21 cellular contexts compared by ENCODE assay signal in genomic region chr9:135893104-135893503, GRCh38. TPM values are rescaled to one million over a fixed set of nuclear protein-coding genes. Genes with fewer than 3 reads are reported as not detected.
DNase-seq lines count a peak whose midpoint lies in the region; ATAC-seq, FAIRE-seq and TF ChIP-seq lines count a peak whose summit lies in the region.
"Had no signal": no experiment of that assay in that cellular context is flagged by ENCODE, and none has a peak within 500 bp of the region (broad histone marks: within the 10 kb centered on the region; RNA-seq: fewer than 3 reads in every experiment).

No MANE protein-coding gene starts in this region.

- no peak overlapping the region for H3K4me3 Mint-ChIP-seq in activated naive CD8-positive, alpha-beta T cell
- no peak overlapping the region for H3K4me3 Mint-ChIP-seq in activated naive CD8-positive, alpha-beta T cell treated with anti-CD3 and anti-CD28 coated beads for 36 hours
- no peak overlapping the region for H3K4me3 Mint-ChIP-seq in GM23338
- H3K4me3 Mint-ChIP-seq in naive thymus-derived CD8-positive, alpha-beta T cell, result peak overlapping the region in 2 of 10 donors; percentile 26 to 44

- no peak for TF ChIP-seq EP300 in K562 (IDR thresholded peaks at IDR 0.05; ENCODE audit: low read length)

- H3K9me3 ChIP-seq in K562 (replicated peaks; ENCODE audit: control insufficient read depth, insufficient read depth, low read depth, low read length), result 0 out of 2 replicates have a peak, but pooled peaks cover 2% of the 10 kb centered on the region
- H3K9me3 ChIP-seq: Peyer's patch had no signal

- H3K4me3 ChIP-seq in GM23338, result no peak overlapping the region
- no peak overlapping the region for H3K4me3 ChIP-seq in K562
- H3K4me3 ChIP-seq: BLaER1 treated with 17β-estradiol and CSF1 and Interleukin-3, amounts not matched to agents 10 nM and 100 nM; Peyer's patch; SJSA1 had no signal

- peaks cover 7% of the 10 kb centered on the region for H3K36me3 Mint-ChIP-seq in activated naive CD8-positive, alpha-beta T cell
- H3K36me3 Mint-ChIP-seq in activated naive CD8-positive, alpha-beta T cell treated with anti-CD3 and anti-CD28 coated beads for 36 hours, result peaks cover 8% of the 10 kb centered on the region
- H3K36me3 Mint-ChIP-seq in GM23338 (ENCODE audit: low read depth), result peaks cover 13% of the 10 kb centered on the region
- H3K36me3 Mint-ChIP-seq in naive thymus-derived CD8-positive, alpha-beta T cell, result peaks cover 0 to 5% (median 4%) of the 10 kb centered on the region in 3 donors

- CTCF ChIA-PET in K562 (lab: Yijun Ruan, JAX; ENCODE audit: low intra/inter-chr PET ratio), result no interaction called here

- no peak overlapping the region for H2AFZ ChIP-seq in GM23338
- no peak overlapping the region for H2AFZ ChIP-seq in K562 (ENCODE audit: low read depth, low read length)

- H3K9me1 ChIP-seq in K562 (ENCODE audit: control insufficient read depth, insufficient read depth, low read length), result peaks cover 4% of the 10 kb centered on the region

- H3K9me2 ChIP-seq in GM23338 (ENCODE audit: insufficient read depth), result no peaks in the 10 kb centered on the region

- no peak for TF ChIP-seq CTCF in GM23338 (conservative IDR thresholded peaks at IDR 0.05; ENCODE audit: low read depth in 2 of 2)
- TF ChIP-seq CTCF in K562 (IDR thresholded peaks at IDR 0.05 in 2 of 3, conservative IDR thresholded peaks at IDR 0.05 in 1 of 3; ENCODE audit: insufficient read depth in 2 of 3, low read depth in 1 of 3, low read length in 3 of 3), result no peak

- H3K9me3 Mint-ChIP-seq in activated naive CD8-positive, alpha-beta T cell (ENCODE audit: low read depth), result no peaks in the 10 kb centered on the region
- peaks cover 10% of the 10 kb centered on the region for H3K9me3 Mint-ChIP-seq in activated naive CD8-positive, alpha-beta T cell treated with anti-CD3 and anti-CD28 coated beads for 36 hours
- no peaks in the 10 kb centered on the region for H3K9me3 Mint-ChIP-seq in GM23338
- H3K9me3 Mint-ChIP-seq in naive thymus-derived CD8-positive, alpha-beta T cell, result peaks cover 0 to 3% (median 0%) of the 10 kb centered on the region in 9 donors
- H3K9me3 Mint-ChIP-seq: IgD-negative memory B cell had no signal

- TF ChIP-seq POLR2A in K562 (conservative IDR thresholded peaks at IDR 0.05), result no peak

- no peak for FAIRE-seq in K562 (lab: Jason Lieb, UNC)

- H3K4me2 ChIP-seq in GM23338, result 0 out of 2 replicates have a peak overlapping the region, but pooled peaks have one; percentile 32
- no peak overlapping the region for H3K4me2 ChIP-seq in K562 (ENCODE audit: insufficient read depth, low read length)

- H3K79me2 ChIP-seq in GM23338 (replicated peaks; ENCODE audit: insufficient read depth), result peaks cover 100% of the 10 kb centered on the region
- H3K79me2 ChIP-seq in K562 (ENCODE audit: control insufficient read depth, insufficient read depth, low read length), result peaks cover 99% of the 10 kb centered on the region

- H4K20me1 ChIP-seq in GM23338 (replicated peaks; ENCODE audit: insufficient read depth) (peaks cover 85% of the 10 kb centered on the region), K562 (replicated peaks; ENCODE audit: control insufficient read depth, insufficient read depth, low read length) (peaks cover 36% of the 10 kb centered on the region)

- H3F3A ChIP-seq in GM23338 (replicated peaks; ENCODE audit: low read depth), result peaks cover 6% of the 10 kb centered on the region

- ATAC-seq in GM23338 (no peak), K562 (no peak), GM21825 (IDR thresholded peaks at IDR 0.05; ENCODE audit: unreplicated experiment) (no peak)
- ATAC-seq in naive thymus-derived CD8-positive, alpha-beta T cell, result no peak

- H3K27ac ChIP-seq in GM23338 (ENCODE audit: low read depth) (0 out of 2 replicates have a peak overlapping the region, but pooled peaks have one; percentile 57), K562 (ENCODE audit: extremely low read depth, low read depth, low read length) (no peak overlapping the region)
- H3K27ac ChIP-seq: BLaER1 treated with 17β-estradiol and CSF1 and Interleukin-3, amounts not matched to agents 10 nM and 100 nM; Peyer's patch; SJSA1 had no signal

- no peaks in the 10 kb centered on the region for H3K27me3 Mint-ChIP-seq in activated naive CD8-positive, alpha-beta T cell
- no peaks in the 10 kb centered on the region for H3K27me3 Mint-ChIP-seq in activated naive CD8-positive, alpha-beta T cell treated with anti-CD3 and anti-CD28 coated beads for 36 hours
- no peaks in the 10 kb centered on the region for H3K27me3 Mint-ChIP-seq in GM23338 (ENCODE audit: insufficient read depth, low read depth, poor library complexity)
- H3K27me3 Mint-ChIP-seq in naive thymus-derived CD8-positive, alpha-beta T cell, result no peaks in the 10 kb centered on the region
- H3K27me3 Mint-ChIP-seq: IgD-negative memory B cell had no signal

- 71% methylated on average over 1 of the region's 1 CpG for WGBS in K562 (ENCODE audit: insufficient coverage, low coverage, missing lambda C conversion rate)

- in situ Hi-C loops in K562 (cut with MboI), result no loop called here

- peak overlapping the region; percentile 42 for H3K27ac Mint-ChIP-seq in activated naive CD8-positive, alpha-beta T cell
- H3K27ac Mint-ChIP-seq in activated naive CD8-positive, alpha-beta T cell treated with anti-CD3 and anti-CD28 coated beads for 36 hours, result no peak overlapping the region
- no peak overlapping the region for H3K27ac Mint-ChIP-seq in GM23338
- peak overlapping the region in 6 of 10 donors; percentile 2 to 80 (median 50) for H3K27ac Mint-ChIP-seq in naive thymus-derived CD8-positive, alpha-beta T cell
- H3K27ac Mint-ChIP-seq: IgD-negative memory B cell had no signal

- no TSS peak for BruUV-seq in K562 (replicated peaks; lab: Mats Ljungman, UMichigan)

- intact Hi-C loops in K562 (cut with micrococcal nuclease), result no loop called here

- H3K27me3 ChIP-seq in GM23338 (ENCODE audit: insufficient read depth) (no peaks in the 10 kb centered on the region), K562 (ENCODE audit: control insufficient read depth in 2 of 2, insufficient read depth in 2 of 2, low read length in 2 of 2) (no peaks in the 10 kb centered on the region)
- H3K27me3 ChIP-seq: BLaER1 treated with 17β-estradiol and CSF1 and Interleukin-3, amounts not matched to agents 10 nM and 100 nM; Peyer's patch; SJSA1 had no signal

- no peak for TF ChIP-seq RAD21 in K562 (CRISPR knock-in tag; conservative IDR thresholded peaks at IDR 0.05 in 1 of 2, IDR thresholded peaks at IDR 0.05 in 1 of 2)

- peaks cover 56% of the 10 kb centered on the region for H3K4me1 Mint-ChIP-seq in activated naive CD8-positive, alpha-beta T cell (ENCODE audit: low read depth)
- peaks cover 41% of the 10 kb centered on the region for H3K4me1 Mint-ChIP-seq in activated naive CD8-positive, alpha-beta T cell treated with anti-CD3 and anti-CD28 coated beads for 36 hours
- peaks cover 63% of the 10 kb centered on the region for H3K4me1 Mint-ChIP-seq in GM23338
- peaks cover 38 to 83% (median 75%) of the 10 kb centered on the region in 4 donors for H3K4me1 Mint-ChIP-seq in naive thymus-derived CD8-positive, alpha-beta T cell

- H3K36me3 ChIP-seq in GM23338 (ENCODE audit: insufficient read depth) (no peaks in the 10 kb centered on the region; the same call in 1 of the 2 replicates), K562 (ENCODE audit: control insufficient read depth, insufficient read depth, low read length) (peaks cover 5% of the 10 kb centered on the region; the same call in 2 of the 3 replicates)
- H3K36me3 ChIP-seq: Peyer's patch, SJSA1 had no signal

- POLR2A ChIA-PET in K562 (lab: Yijun Ruan, JAX), result no interaction called here
- POLR2A ChIA-PET in naive thymus-derived CD8-positive, alpha-beta T cell (lab: Charles Lee), result no interaction called here

- peaks cover 35% of the 10 kb centered on the region for H3K4me1 ChIP-seq in GM23338 (ENCODE audit: insufficient read depth)
- H3K4me1 ChIP-seq in K562 (replicated peaks in 1 of 2; ENCODE audit: control insufficient read depth in 2 of 2, insufficient read depth in 2 of 2, low read length in 2 of 2), result peaks cover 24 to 42% of the 10 kb centered on the region in 2 experiments
- H3K4me1 ChIP-seq: SJSA1 had no signal

- no peak overlapping the region for H3K9ac ChIP-seq in K562 (ENCODE audit: insufficient read depth in 1 of 2, low read depth in 2 of 2, low read length in 2 of 2)
- H3K9ac ChIP-seq: BLaER1 treated with 17β-estradiol and CSF1 and Interleukin-3, amounts not matched to agents 10 nM and 100 nM had no signal

- no peak for DNase-seq in activated naive CD8-positive, alpha-beta T cell treated with anti-CD3 and anti-CD28 coated beads for 36 hours
- DNase-seq in GM23338 (ENCODE audit: low spot score) (no peak), K562 (ENCODE audit: extremely low read depth in 1 of 4, low spot score in 3 of 4) (no peak), SKM-1 treated with dmso at 0.1 percent for 144 hours (lab: John Stamatoyannopoulos, UW; ENCODE audit: unreplicated experiment) (no peak), NCI-H1105 (lab: John Stamatoyannopoulos, UW) (no peak)
- no peak for DNase-seq in naive thymus-derived CD8-positive, alpha-beta T cell
- DNase-seq: DMS79 treated with DMSO at 0.1 percent for 48 hours; HCEC 1CT; Kasumi-1; MM.1S; NCI-H1092 treated with DMSO at 0.1 percent for 48 hours; NCI-H1694 treated with DMSO at 0.1 percent for 48 hours; NCI-H510A; NCI-H748 treated with DMSO at 0.1 percent for 48 hours; NK-92 treated with Interleukin-12 subunit alpha and Interleukin-12 subunit beta, amount 100 ng/mL, for 24 hours; Peyer's patch had no signal

RNA-seq across cellular contexts. Expression of gene CAMSAP1, which starts 14.2 kb away (rescaled TPM):
- 10 to 100 TPM; 19.9 to 21.8 TPM for total RNA-seq in activated naive CD8-positive, alpha-beta T cell treated with anti-CD3 and anti-CD28 coated beads for 36 hours
- total RNA-seq in GM23338 (2014; rRNA removed; shearing (Covaris generic)), result 57.6 and 75.4 TPM in 2 replicates
- 6.9 and 8.2 TPM in 2 replicates for polyA plus RNA-seq in GM23338 (2016; fragmentation: Nextera tagmentation; extraction: Ambion mirVana)
- total RNA-seq in K562 (2011; cell fraction: chromatin; rRNA removed; ENCODE audit: low replicate concordance), result 40.9 and 68.9 TPM in 2 replicates
- 21.5 and 22.4 TPM in 2 replicates for total RNA-seq in K562 (2011; cell fraction: nucleolus; rRNA removed)
- total RNA-seq in K562 (2011; cell fraction: nucleoplasm; rRNA removed), result 36.1 and 42.5 TPM in 2 replicates
- total RNA-seq in K562 (2014; rRNA removed), result 18.1 and 23.4 TPM in 2 replicates
- total RNA-seq in K562 (2014; rRNA removed; fragmentation: Illumina TruSeq; extraction: Trizol), result 14.3 TPM in 2 replicates
- 13.9 and 15.7 TPM in 2 replicates for total RNA-seq in K562 (2015; rRNA removed; fragmentation: Illumina TruSeq; extraction: Trizol)
- total RNA-seq in K562 (2021), result 28.8 and 32.8 TPM in 2 replicates
- polyA plus RNA-seq in K562 (2011; rRNA removed), result 6.3 and 6.9 TPM in 2 replicates
- polyA plus RNA-seq in K562 (2011; cell fraction: cytosol; rRNA removed), result 6.3 and 8.3 TPM in 2 replicates
- polyA plus RNA-seq in K562 (2011; cell fraction: nucleus; rRNA removed), result 15.6 and 19.6 TPM in 2 replicates
- 10.6 and 11.9 TPM in 2 replicates for polyA plus RNA-seq in K562 (2012)
- polyA plus RNA-seq in K562 (2014; fragmentation: Illumina TruSeq; extraction: Trizol), result 14.9 and 19.7 TPM in 2 replicates
- 1 to 10 TPM; 1.5 to 1.6 TPM for polyA plus RNA-seq in K562 (2014; fragmentation: Nextera tagmentation; extraction: Ambion mirVana)
- 10.0 and 11.3 TPM in 2 replicates for polyA plus RNA-seq in K562 (2014; rRNA removed)
- 14.1 and 20.0 TPM in 2 replicates for polyA minus RNA-seq in K562 (2011; rRNA and poly(A)+ RNA removed)
- 42.2 and 76.3 TPM in 2 replicates for polyA minus RNA-seq in K562 (2011; cell fraction: cytosol; rRNA and poly(A)+ RNA removed)
- 11.4 and 23.5 TPM in 2 replicates for polyA minus RNA-seq in K562 (2011; cell fraction: nucleus; rRNA and poly(A)+ RNA removed)
- 10 to 100 TPM; 26.9 to 32.0 TPM for total RNA-seq in naive thymus-derived CD8-positive, alpha-beta T cell
- 1 to 10 TPM in 2 of 3 donors, under 1 TPM in 1; 0.61 to 2.4 (median 1.1) TPM for polyA plus RNA-seq in naive thymus-derived CD8-positive, alpha-beta T cell

Comparison
In these comparisons a context has a peak if more than half of its experiments do, and no peak if none do; other contexts are left out.
1. H3K27ac Mint-ChIP-seq: peak in activated naive CD8-positive, alpha-beta T cell (single experiment) and naive thymus-derived CD8-positive, alpha-beta T cell (6 of 10); none in activated naive CD8-positive, alpha-beta T cell treated with anti-CD3 and anti-CD28 coated beads for 36 hours (single experiment) and GM23338 (single experiment).